21 cellular contexts compared by ENCODE assay signal in genomic region chr11:130404727-130405126, GRCh38. TPM values are rescaled to one million over a fixed set of nuclear protein-coding genes. Genes with fewer than 3 reads are reported as not detected.
"Had no signal": no experiment of that assay in that cellular context is flagged by ENCODE, and none has a peak within 500 bp of the region (broad histone marks: within the 10 kb centered on the region; RNA-seq: fewer than 3 reads in every experiment).

No MANE protein-coding gene starts in this region.

- H3K9me3 Mint-ChIP-seq: activated B cell treated with CpG ODN at 0.5 μM for 24 hours; activated CD4-positive, alpha-beta T cell treated with anti-CD3 and anti-CD28 coated beads, Interleukin-2, amount 10 ng/mL, durations not matched to agents 7 days and 5 days; activated naive CD4-positive, alpha-beta T cell treated with anti-CD3 and anti-CD28 coated beads, Interleukin-2, amount 50 U/mL, for 72 hours; activated T-cell treated with anti-CD3 and anti-CD28 coated beads, Interleukin-2, amount 50 U/mL, for 24 hours; natural killer cell; T-helper 1 cell treated with Interleukin-12 subunit alpha and Interleukin-12 subunit beta and Interleukin-4 antibody, amounts not matched to agents 30 μg/mL and 1 μg/mL, for 36 hours had no signal

- ATAC-seq: activated naive CD4-positive, alpha-beta T cell treated with anti-CD3 and anti-CD28 coated beads, Interleukin-2, amount 50 U/mL, for 72 hours; esophagus mucosa; left lobe of liver; mucosa of descending colon; natural killer cell; right lobe of liver; stimulated activated naive CD8-positive, alpha-beta T cell treated with anti-CD3 and anti-CD28 coated beads, Interleukin-15, Interleukin-2, amounts not matched to agents 100 U/mL and 50 U/mL, for 24 hours had no signal

- H3K4me3 Mint-ChIP-seq: activated B cell treated with CpG ODN at 0.5 μM for 24 hours; activated CD4-positive, alpha-beta T cell treated with anti-CD3 and anti-CD28 coated beads, Interleukin-2, amount 10 ng/mL, durations not matched to agents 7 days and 5 days; activated T-cell treated with anti-CD3 and anti-CD28 coated beads, Interleukin-2, amount 50 U/mL, for 24 hours; natural killer cell; T-helper 1 cell treated with Interleukin-12 subunit alpha and Interleukin-12 subunit beta and Interleukin-4 antibody, amounts not matched to agents 30 μg/mL and 1 μg/mL, for 36 hours had no signal

- H3K36me3 ChIP-seq: right lobe of liver, spleen, vagina had no signal

- H3K27me3 ChIP-seq: right lobe of liver, vagina had no signal

- DNase-seq: activated B cell treated with CpG ODN at 0.5 μM for 24 hours; activated CD4-positive, alpha-beta T cell treated with anti-CD3 and anti-CD28 coated beads, Interleukin-2, amount 10 ng/mL, durations not matched to agents 7 days and 5 days; activated effector memory CD4-positive, alpha-beta T cell treated with Interleukin-2 at 50 U/mL for 16 hours; activated T-cell treated with anti-CD3 and anti-CD28 coated beads, Interleukin-2, amount 50 U/mL, for 24 hours; amniotic stem cell; foreskin fibroblast; mammary epithelial cell; mucosa of descending colon; natural killer cell; nucleus accumbens; right lobe of liver; spleen; stimulated activated CD4-positive, alpha-beta T cell treated with anti-CD3 and anti-CD28 coated beads, Interleukin-1b, Interleukin-23, amount 100 ng/mL, for 48 hours; stimulated activated naive CD8-positive, alpha-beta T cell treated with anti-CD3 and anti-CD28 coated beads, Interleukin-15, Interleukin-2, amounts not matched to agents 100 U/mL and 50 U/mL, for 24 hours had no signal

- H3K4me1 ChIP-seq: right lobe of liver had no signal

- H3K27ac ChIP-seq: right lobe of liver, spleen had no signal

- H3K4me3 ChIP-seq: mucosa of descending colon, right lobe of liver, spleen, vagina had no signal

- H3K27ac Mint-ChIP-seq: activated B cell treated with CpG ODN at 0.5 μM for 24 hours; activated CD4-positive, alpha-beta T cell treated with anti-CD3 and anti-CD28 coated beads, Interleukin-2, amount 10 ng/mL, durations not matched to agents 7 days and 5 days; activated naive CD4-positive, alpha-beta T cell treated with anti-CD3 and anti-CD28 coated beads, Interleukin-2, amount 50 U/mL, for 72 hours; activated T-cell treated with anti-CD3 and anti-CD28 coated beads, Interleukin-2, amount 50 U/mL, for 24 hours; natural killer cell; T-helper 1 cell treated with Interleukin-12 subunit alpha and Interleukin-12 subunit beta and Interleukin-4 antibody, amounts not matched to agents 30 μg/mL and 1 μg/mL, for 36 hours had no signal

- H3K36me3 Mint-ChIP-seq: activated naive CD4-positive, alpha-beta T cell treated with anti-CD3 and anti-CD28 coated beads, Interleukin-2, amount 50 U/mL, for 72 hours; natural killer cell had no signal

- H3K9me3 ChIP-seq: mucosa of descending colon, right lobe of liver, spleen, vagina had no signal

RNA-seq across cellular contexts. Expression of gene ADAMTS8, which starts 23.7 kb away (rescaled TPM):
- total RNA-seq: activated B cell treated with CpG ODN at 0.5 μM for 24 hours; activated CD4-positive, alpha-beta T cell treated with anti-CD3 and anti-CD28 coated beads, Interleukin-2, amount 10 ng/mL, durations not matched to agents 7 days and 5 days; activated CD8-positive, alpha-beta memory T cell treated with anti-CD3 and anti-CD28 coated beads for 36 hours; activated naive CD4-positive, alpha-beta T cell treated with anti-CD3 and anti-CD28 coated beads, Interleukin-2, amount 50 U/mL, for 72 hours; dermis microvascular lymphatic vessel endothelial cell; natural killer cell had no signal
- polyA plus RNA-seq: mammary epithelial cell had no signal

RNA-seq across cellular contexts. Expression of gene ADAMTS15, which starts 43.7 kb away (rescaled TPM):
- total RNA-seq: activated B cell treated with CpG ODN at 0.5 μM for 24 hours; activated CD8-positive, alpha-beta memory T cell treated with anti-CD3 and anti-CD28 coated beads for 36 hours; activated naive CD4-positive, alpha-beta T cell treated with anti-CD3 and anti-CD28 coated beads, Interleukin-2, amount 50 U/mL, for 72 hours had no signal
